ENCODE assay signal across 12 cellular contexts in the genomic region with DNA sequence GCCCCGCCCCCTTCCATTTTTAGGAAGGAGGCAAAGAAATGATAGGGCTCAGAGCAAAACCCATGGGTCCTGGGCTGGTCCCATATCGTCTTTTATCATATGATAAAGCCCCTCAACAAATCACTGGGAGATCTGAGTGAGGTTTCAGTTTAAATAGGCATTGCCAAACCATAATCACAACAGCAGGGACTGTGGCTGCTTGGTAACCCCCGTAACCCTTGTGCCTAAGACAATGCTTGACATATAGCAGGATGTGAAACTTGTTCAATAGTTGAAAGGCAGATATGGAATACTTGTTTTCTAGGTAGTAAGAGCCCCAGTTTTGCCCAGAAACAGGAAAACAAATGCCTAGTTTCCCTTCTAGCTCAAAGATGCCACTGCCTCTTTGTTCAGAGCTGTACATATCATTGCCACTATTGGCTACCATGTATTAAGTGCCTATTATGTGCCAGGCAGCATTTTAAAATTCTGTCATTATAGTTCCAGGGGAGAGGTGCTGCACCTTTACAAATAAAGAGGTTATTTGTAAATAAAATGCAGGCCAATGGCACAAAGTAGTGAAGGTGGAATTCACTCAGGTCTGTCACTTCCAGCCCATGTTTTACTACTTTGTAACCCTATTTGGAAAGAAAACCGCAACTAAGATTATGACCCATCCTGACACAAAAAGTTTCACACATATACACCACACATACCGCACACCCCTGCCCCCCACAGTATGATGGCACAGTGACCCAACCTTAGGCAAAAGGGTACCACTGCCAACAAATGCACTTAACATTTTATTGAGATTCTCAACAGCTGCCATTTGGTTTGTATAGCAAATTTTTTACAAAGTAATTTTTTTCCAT. TPM values are rescaled to one million over a fixed set of nuclear protein-coding genes. Genes with fewer than 3 reads are reported as not detected.
A peak's percentile ranks its signal among the peaks of the same experiment; 100 is the strongest.
DNase-seq lines count a peak whose midpoint lies in the region; ATAC-seq, FAIRE-seq and TF ChIP-seq lines count a peak whose summit lies in the region.
"Had no signal": no experiment of that assay in that cellular context is flagged by ENCODE, and none has a peak within 500 bp of the region (broad histone marks: within the 10 kb centered on the region; RNA-seq: fewer than 3 reads in every experiment).

No MANE protein-coding gene starts in this region.

- no peak overlapping the region for H3K9ac ChIP-seq in neuronal stem cell (ENCODE audit: low read depth, low read length, poor library complexity)

- H3K27ac ChIP-seq in psoas muscle (no peak overlapping the region), right lobe of liver (no peak overlapping the region), neuronal stem cell (replicated peaks; ENCODE audit: low read length) (no peak overlapping the region)

- H2BK15ac ChIP-seq in neuronal stem cell (ENCODE audit: low read length) = no peak overlapping the region

- H4K91ac ChIP-seq in neuronal stem cell (ENCODE audit: low read depth, low read length, poor library complexity) = no peak overlapping the region

- peaks cover 5% of the 10 kb centered on the region for H3K27me3 Mint-ChIP-seq in HFFc6 (ENCODE audit: insufficient read depth)
- peaks cover 3% of the 10 kb centered on the region for H3K27me3 Mint-ChIP-seq in activated CD4-positive, alpha-beta T cell treated with anti-CD3 and anti-CD28 coated beads, Interleukin-2, amount 10 ng/mL, durations not matched to agents 7 days and 5 days

- H3K4me1 ChIP-seq in psoas muscle = no peaks in the 10 kb centered on the region
- no peaks in the 10 kb centered on the region for H3K4me1 ChIP-seq in right lobe of liver
- no peaks in the 10 kb centered on the region for H3K4me1 ChIP-seq in neuronal stem cell (ENCODE audit: control insufficient read depth in 2 of 2, insufficient read depth in 1 of 2, low read depth in 1 of 2, low read length in 2 of 2)

- no peak overlapping the region for H3K23ac ChIP-seq in neuronal stem cell (ENCODE audit: low read depth, low read length, poor library complexity)

- 73 to 81% (median 75%) methylated on average over 5 of the region's 5 CpGs for WGBS in psoas muscle, 3 donors
- WGBS in right lobe of liver (ENCODE audit: insufficient coverage, low coverage, low lambda C conversion rate, missing lambda C conversion rate) = 78% methylated on average over 5 of the region's 5 CpGs
- no CpG with 5 or more reads among the region's 5 CpGs for WGBS in neuronal stem cell (ENCODE audit: extremely low coverage in 2 of 2, insufficient read length in 2 of 2, insufficient replicate concordance in 1 of 2), 2 donors

- no peak overlapping the region for H2BK12ac ChIP-seq in neuronal stem cell (ENCODE audit: low read length)

- no peak overlapping the region for H3K14ac ChIP-seq in neuronal stem cell (ENCODE audit: low read length)

- H3K9me3 Mint-ChIP-seq in HFFc6 = no peaks in the 10 kb centered on the region
- no peaks in the 10 kb centered on the region for H3K9me3 Mint-ChIP-seq in activated CD4-positive, alpha-beta T cell treated with anti-CD3 and anti-CD28 coated beads, Interleukin-2, amount 10 ng/mL, durations not matched to agents 7 days and 5 days

- no peak overlapping the region for H4K8ac ChIP-seq in neuronal stem cell (ENCODE audit: low read depth, low read length)

- H2BK120ac ChIP-seq in neuronal stem cell (ENCODE audit: low read depth, low read length) = no peak overlapping the region

- H3K27ac Mint-ChIP-seq in HFFc6 = peak overlapping the region; percentile 30; the same call in 1 of the 2 replicates
- H3K27ac Mint-ChIP-seq in activated CD4-positive, alpha-beta T cell treated with anti-CD3 and anti-CD28 coated beads, Interleukin-2, amount 10 ng/mL, durations not matched to agents 7 days and 5 days = no peak overlapping the region

- FAIRE-seq in GM18507 (lab: Jason Lieb, UNC) = peak; percentile 33
- FAIRE-seq: astrocyte had no signal

- peaks cover 0 to 1% (median 0%) of the 10 kb centered on the region in 3 donors for H3K27me3 ChIP-seq in psoas muscle (ENCODE audit: insufficient read depth in 3 of 3, low read length in 2 of 3)
- H3K27me3 ChIP-seq in right lobe of liver = no peaks in the 10 kb centered on the region
- no peaks in the 10 kb centered on the region for H3K27me3 ChIP-seq in neuronal stem cell (ENCODE audit: control insufficient read depth in 3 of 3, insufficient read depth in 3 of 3, low read depth in 1 of 3, low read length in 3 of 3)

- no peak overlapping the region for H2AK5ac ChIP-seq in neuronal stem cell (ENCODE audit: low read depth, low read length)

- no peak overlapping the region for H3K4ac ChIP-seq in neuronal stem cell (ENCODE audit: low read length)

- H3K4me3 Mint-ChIP-seq in HFFc6 = no peak overlapping the region
- H3K4me3 Mint-ChIP-seq in activated CD4-positive, alpha-beta T cell treated with anti-CD3 and anti-CD28 coated beads, Interleukin-2, amount 10 ng/mL, durations not matched to agents 7 days and 5 days = no peak overlapping the region

- no peak overlapping the region for H2AFZ ChIP-seq in neuronal stem cell (ENCODE audit: low read length)

- H3K36me3 ChIP-seq in psoas muscle (ENCODE audit: insufficient read depth in 1 of 2, low read depth in 1 of 2) (peaks cover 0 to 24% of the 10 kb centered on the region in 2 donors), right lobe of liver (peaks cover 0 to 12% (median 3%) of the 10 kb centered on the region in 4 donors), neuronal stem cell (replicated peaks in 1 of 2; ENCODE audit: control insufficient read depth in 2 of 2, insufficient read depth in 2 of 2, low read length in 2 of 2) (peaks cover 6 to 14% of the 10 kb centered on the region in 2 donors)

- H3K4me3 ChIP-seq in psoas muscle = no peak overlapping the region
- H3K4me3 ChIP-seq in right lobe of liver = no peak overlapping the region
- H3K4me3 ChIP-seq in neuronal stem cell (ENCODE audit: low read length in 2 of 2) = no peak overlapping the region

- no peak for TF ChIP-seq POLR2A in right lobe of liver (IDR thresholded peaks at IDR 0.05)

- H3K4me1 Mint-ChIP-seq in HFFc6 (ENCODE audit: low read depth) = no peaks in the 10 kb centered on the region; the same call in 1 of the 2 replicates
- peaks cover 13% of the 10 kb centered on the region for H3K4me1 Mint-ChIP-seq in activated CD4-positive, alpha-beta T cell treated with anti-CD3 and anti-CD28 coated beads, Interleukin-2, amount 10 ng/mL, durations not matched to agents 7 days and 5 days

- POLR2A ChIA-PET in activated CD4-positive, alpha-beta T cell treated with anti-CD3 and anti-CD28 coated beads, Interleukin-2, amount 10 ng/mL, durations not matched to agents 7 days and 5 days (lab: Charles Lee) = no interaction called here

- DNase-seq in GM18507 (ENCODE audit: extremely low spot score, insufficient read length, low read depth) (no peak), HFFc6 (no peak), psoas muscle (no peak), right lobe of liver (no peak), neuronal stem cell (ENCODE audit: low spot score) (no peak)
- DNase-seq in activated CD4-positive, alpha-beta T cell treated with anti-CD3 and anti-CD28 coated beads, Interleukin-2, amount 10 ng/mL, durations not matched to agents 7 days and 5 days = peak; percentile 26
- DNase-seq in stimulated activated CD4-positive, alpha-beta T cell treated with anti-CD3 and anti-CD28 coated beads, Interleukin-12 subunit alpha, Interleukin-12 subunit beta, amount 100 ng/mL, for 4 hours = peak; percentile 16
- DNase-seq: DMS 273 treated with DMSO at 0.1 percent for 48 hours, left ventricle myocardium superior, NCI-H1694 had no signal

- no peak overlapping the region for H2BK5ac ChIP-seq in neuronal stem cell (ENCODE audit: low read length)

- no peak overlapping the region for H3K18ac ChIP-seq in neuronal stem cell (ENCODE audit: low read length)

- intact Hi-C loops in psoas muscle (cut with DNase I) = no loop called here
- intact Hi-C loops in right lobe of liver (cut with DNase I) = no loop called here

- no peak overlapping the region for H3K4me2 ChIP-seq in neuronal stem cell (ENCODE audit: insufficient read depth, low read length, poor library complexity, severe bottlenecking)

- CTCF ChIA-PET in activated CD4-positive, alpha-beta T cell treated with anti-CD3 and anti-CD28 coated beads, Interleukin-2, amount 10 ng/mL, durations not matched to agents 7 days and 5 days (lab: Charles Lee) = interaction anchor here (0.6 to 1.2 kb wide), 2 partner anchors 11 to 137 kb away, joined by 3 to 4 read pairs; no protein-coding TSS in a partner anchor

- peaks cover 9% of the 10 kb centered on the region; the same call in 1 of the 2 replicates for H3K36me3 Mint-ChIP-seq in HFFc6 (ENCODE audit: low read depth)
- peaks cover 8% of the 10 kb centered on the region for H3K36me3 Mint-ChIP-seq in activated CD4-positive, alpha-beta T cell treated with anti-CD3 and anti-CD28 coated beads, Interleukin-2, amount 10 ng/mL, durations not matched to agents 7 days and 5 days (ENCODE audit: low read depth)

- no peaks in the 10 kb centered on the region for H3K9me3 ChIP-seq in psoas muscle
- no peaks in the 10 kb centered on the region for H3K9me3 ChIP-seq in right lobe of liver
- no peaks in the 10 kb centered on the region for H3K9me3 ChIP-seq in neuronal stem cell (replicated peaks in 1 of 2; ENCODE audit: control insufficient read depth in 2 of 2, insufficient read depth in 1 of 2, low read depth in 1 of 2, low read length in 2 of 2)

- no peaks in the 10 kb centered on the region for H3K79me1 ChIP-seq in neuronal stem cell (ENCODE audit: low read depth, low read length)

- ATAC-seq in psoas muscle = no peak
- ATAC-seq in GM18873 (IDR thresholded peaks at IDR 0.05; ENCODE audit: low FRiP score, unreplicated experiment) = no peak
- ATAC-seq in right lobe of liver = no peak
- ATAC-seq: left ventricle myocardium superior had no signal

- TF ChIP-seq CTCF in HFFc6 (IDR thresholded peaks at IDR 0.05) (no peak), psoas muscle (IDR thresholded peaks at IDR 0.05) (no peak), right lobe of liver (IDR thresholded peaks at IDR 0.05) (no peak)

RNA-seq across cellular contexts. Expression of a gene that starts 14.2 kb away (rescaled TPM):
- 100 to 1,000 TPM in 3 of 6 experiments, 10 to 100 TPM in 3; 97.3 to 121 (median 101) TPM for total RNA-seq in HFFc6 (2021; fragmentation: NEBNext Ultra II Directional; extraction: Animal tissue kit (Norgen Biotek cat#: 25700))
- total RNA-seq in activated CD4-positive, alpha-beta T cell treated with anti-CD3 and anti-CD28 coated beads, Interleukin-2, amount 10 ng/mL, durations not matched to agents 7 days and 5 days = 10 to 100 TPM; 81.1 to 83.6 TPM
- total RNA-seq in psoas muscle (10 to 100 TPM; 31.3 to 49.1 (median 37.0) TPM), right lobe of liver (10 to 100 TPM; 17.7 to 51.7 (median 36.1) TPM)
- 10 to 100 TPM; 40.9 to 92.8 (median 55.3) TPM for polyA plus RNA-seq in psoas muscle
- 33.6 TPM for polyA plus RNA-seq in neuronal stem cell (2013, experiment 1 of 2)
- polyA plus RNA-seq in neuronal stem cell (2013, experiment 2 of 2) = 31.2 TPM

RNA-seq across cellular contexts. Expression of a gene that starts 47.4 kb away (rescaled TPM):
- 10 to 100 TPM; 10.3 to 15.5 (median 14.4) TPM for total RNA-seq in HFFc6 (2021; fragmentation: NEBNext Ultra II Directional; extraction: Animal tissue kit (Norgen Biotek cat#: 25700))
- total RNA-seq in activated CD4-positive, alpha-beta T cell treated with anti-CD3 and anti-CD28 coated beads, Interleukin-2, amount 10 ng/mL, durations not matched to agents 7 days and 5 days = 10 to 100 TPM; 13.5 to 15.3 TPM
- total RNA-seq in psoas muscle (10 to 100 TPM; 15.3 to 17.2 (median 15.9) TPM), right lobe of liver (10 to 100 TPM; 15.5 to 37.8 (median 23.1) TPM)
- polyA plus RNA-seq in psoas muscle = 10 to 100 TPM; 10.9 to 27.4 (median 25.6) TPM
- polyA plus RNA-seq in neuronal stem cell (2013, experiment 1 of 2) = 12.6 TPM
- polyA plus RNA-seq in neuronal stem cell (2013, experiment 2 of 2) = 11.9 TPM

RNA-seq across cellular contexts. Expression of a gene that starts 47.8 kb away (rescaled TPM):
- total RNA-seq in HFFc6 (2021; fragmentation: NEBNext Ultra II Directional; extraction: Animal tissue kit (Norgen Biotek cat#: 25700)) = 10 to 100 TPM; 27.7 to 39.5 (median 36.5) TPM
- 10 to 100 TPM; 36.4 to 44.1 TPM for total RNA-seq in activated CD4-positive, alpha-beta T cell treated with anti-CD3 and anti-CD28 coated beads, Interleukin-2, amount 10 ng/mL, durations not matched to agents 7 days and 5 days
- total RNA-seq in psoas muscle (10 to 100 TPM; 32.9 to 53.7 (median 39.5) TPM), right lobe of liver (10 to 100 TPM; 10.4 to 14.3 (median 12.8) TPM)
- polyA plus RNA-seq in psoas muscle = 10 to 100 TPM; 33.7 to 53.6 (median 43.4) TPM
- 29.5 TPM for polyA plus RNA-seq in neuronal stem cell (2013, experiment 1 of 2)
- polyA plus RNA-seq in neuronal stem cell (2013, experiment 2 of 2) = 30.3 TPM

Comparison
In these comparisons a context has a peak if more than half of its experiments do, and no peak if none do; other contexts are left out.
1. DNase-seq: peak in activated CD4-positive, alpha-beta T cell treated with anti-CD3 and anti-CD28 coated beads, Interleukin-2, amount 10 ng/mL, durations not matched to agents 7 days and 5 days (single experiment) and stimulated activated CD4-positive, alpha-beta T cell treated with anti-CD3 and anti-CD28 coated beads, Interleukin-12 subunit alpha, Interleukin-12 subunit beta, amount 100 ng/mL, for 4 hours (single experiment); none in GM18507 (single experiment), HFFc6 (single experiment), psoas muscle (0 of 2), right lobe of liver (0 of 3) and neuronal stem cell (single experiment).